Comparison of ENCODE assay signal across 8 cellular contexts in the genomic region with DNA sequence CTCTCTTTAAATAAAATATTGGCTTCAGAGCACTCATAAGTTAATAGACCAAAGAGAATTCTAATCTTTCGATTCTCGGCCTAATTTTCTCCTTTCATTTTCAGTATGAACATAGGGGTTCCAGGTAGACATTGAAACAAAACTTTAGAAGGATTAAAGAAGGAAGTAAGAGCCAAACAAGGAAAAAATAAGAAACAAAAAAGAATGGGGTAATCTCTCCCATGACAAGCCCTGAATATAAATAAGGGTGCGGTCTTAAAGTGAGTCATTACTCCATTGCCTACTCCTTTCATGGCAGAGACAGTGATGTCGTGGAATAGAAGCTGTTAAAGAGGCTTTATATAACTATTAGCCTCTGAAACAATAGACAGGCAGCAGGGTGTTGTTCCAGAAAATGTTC.
DNase-seq lines count a peak whose midpoint lies in the region; ATAC-seq and TF ChIP-seq lines count a peak whose summit lies in the region.

No MANE protein-coding gene starts in this region.

- no peaks in the 10 kb centered on the region for H3K4me1 Mint-ChIP-seq in GM23338
- peaks cover 5% of the 10 kb centered on the region for H3K4me1 Mint-ChIP-seq in memory B cell
- peaks cover 10% of the 10 kb centered on the region for H3K4me1 Mint-ChIP-seq in endothelial cell (ENCODE audit: unreplicated experiment)

- H3K4me2 ChIP-seq in GM23338, result no peak overlapping the region

- peak; percentile 28 for ATAC-seq in GM18519 (IDR thresholded peaks at IDR 0.05; ENCODE audit: low FRiP score, unreplicated experiment)
- no peak for ATAC-seq in GM23338
- ATAC-seq in memory B cell (ENCODE audit: low read depth), result no peak

- TF ChIP-seq CTCF in GM23338 (conservative IDR thresholded peaks at IDR 0.05; ENCODE audit: low read depth in 2 of 2) (no peak), endothelial cell (IDR thresholded peaks at IDR 0.05; ENCODE audit: unreplicated experiment) (no peak)

- H3K79me2 ChIP-seq in GM23338 (replicated peaks; ENCODE audit: insufficient read depth), result no peaks in the 10 kb centered on the region

- no peaks in the 10 kb centered on the region for H3F3A ChIP-seq in GM23338 (replicated peaks; ENCODE audit: low read depth)

- no peaks in the 10 kb centered on the region for H3K36me3 ChIP-seq in GM23338 (ENCODE audit: insufficient read depth)

- H3K9me3 Mint-ChIP-seq in GM23338, result no peaks in the 10 kb centered on the region
- no peaks in the 10 kb centered on the region for H3K9me3 Mint-ChIP-seq in memory B cell
- H3K9me3 Mint-ChIP-seq in endothelial cell (ENCODE audit: unreplicated experiment), result no peaks in the 10 kb centered on the region

- no peaks in the 10 kb centered on the region for H3K27me3 ChIP-seq in GM23338 (ENCODE audit: insufficient read depth)

- no peak overlapping the region for H3K4me3 Mint-ChIP-seq in GM23338
- H3K4me3 Mint-ChIP-seq in memory B cell, result peak overlapping the region; percentile 6
- H3K4me3 Mint-ChIP-seq in endothelial cell (ENCODE audit: unreplicated experiment), result no peak overlapping the region

- 0 out of 2 replicates have a peak, but pooled peaks cover 3% of the 10 kb centered on the region for H3K9me2 ChIP-seq in GM23338 (ENCODE audit: insufficient read depth)

- H3K27ac Mint-ChIP-seq in GM23338 (no peak overlapping the region), memory B cell (no peak overlapping the region), endothelial cell (ENCODE audit: unreplicated experiment) (no peak overlapping the region)

- DNase-seq in GM23338 (ENCODE audit: low spot score), result no peak
- DNase-seq in NOMO-1 (lab: John Stamatoyannopoulos, UW; ENCODE audit: unreplicated experiment in 2 of 2), result peak; percentile 65 to 91
- DNase-seq in memory B cell (ENCODE audit: low spot score in 2 of 2), result no peak
- DNase-seq in germinal center (ENCODE audit: low spot score), result no peak
- DNase-seq in endothelial cell (ENCODE audit: low spot score), result no peak
- no peak for DNase-seq in NCI-H2196 (lab: John Stamatoyannopoulos, UW; ENCODE audit: unreplicated experiment)
- DNase-seq in NCI-H1092 treated with DMSO at 0.1 percent for 48 hours (lab: John Stamatoyannopoulos, UW), result no peak

- no peaks in the 10 kb centered on the region for H4K20me1 ChIP-seq in GM23338 (replicated peaks; ENCODE audit: insufficient read depth)

- H3K4me3 ChIP-seq in GM23338, result no peak overlapping the region

- peak overlapping the region; percentile 38; the same call in 1 of the 2 replicates for H2AFZ ChIP-seq in GM23338

- H3K27me3 Mint-ChIP-seq in GM23338 (ENCODE audit: insufficient read depth, low read depth, poor library complexity) (peaks cover 2% of the 10 kb centered on the region), memory B cell (peaks cover 2% of the 10 kb centered on the region), endothelial cell (ENCODE audit: unreplicated experiment) (peaks cover 4% of the 10 kb centered on the region)

- H3K4me1 ChIP-seq in GM23338 (ENCODE audit: insufficient read depth), result no peaks in the 10 kb centered on the region

- no peaks in the 10 kb centered on the region for H3K36me3 Mint-ChIP-seq in GM23338 (ENCODE audit: low read depth)
- H3K36me3 Mint-ChIP-seq in memory B cell, result peaks cover 2% of the 10 kb centered on the region
- H3K36me3 Mint-ChIP-seq in endothelial cell (ENCODE audit: low read depth, unreplicated experiment), result no peaks in the 10 kb centered on the region

- H3K27ac ChIP-seq in GM23338 (ENCODE audit: low read depth), result no peak overlapping the region

TF ChIP-seq in GM23338, 12 proteins besides CTCF, POLR2A, EP300 and RAD21 (continues in another document):
- no peak for TF ChIP-seq POLR2AphosphoS5 (IDR thresholded peaks at IDR 0.05; ENCODE audit: low read depth)
- TF ChIP-seq JUNB (IDR thresholded peaks at IDR 0.05; ENCODE audit: unreplicated experiment), result no peak
- no peak for TF ChIP-seq NANOG (IDR thresholded peaks at IDR 0.05; ENCODE audit: borderline replicate concordance)
- TF ChIP-seq ZNF331 (CRISPR knock-in tag; IDR thresholded peaks at IDR 0.05; ENCODE audit: low read depth), result no peak
- TF ChIP-seq EZH2phosphoT487 (IDR thresholded peaks at IDR 0.05; ENCODE audit: unreplicated experiment), result no peak
- TF ChIP-seq EZH2 (IDR thresholded peaks at IDR 0.05; ENCODE audit: low read depth, unreplicated experiment), result no peak
- no peak for TF ChIP-seq ZNF114 (CRISPR knock-in tag; IDR thresholded peaks at IDR 0.05)
- no peak for TF ChIP-seq REST (IDR thresholded peaks at IDR 0.05; ENCODE audit: unreplicated experiment)
- TF ChIP-seq, protein P1, sequence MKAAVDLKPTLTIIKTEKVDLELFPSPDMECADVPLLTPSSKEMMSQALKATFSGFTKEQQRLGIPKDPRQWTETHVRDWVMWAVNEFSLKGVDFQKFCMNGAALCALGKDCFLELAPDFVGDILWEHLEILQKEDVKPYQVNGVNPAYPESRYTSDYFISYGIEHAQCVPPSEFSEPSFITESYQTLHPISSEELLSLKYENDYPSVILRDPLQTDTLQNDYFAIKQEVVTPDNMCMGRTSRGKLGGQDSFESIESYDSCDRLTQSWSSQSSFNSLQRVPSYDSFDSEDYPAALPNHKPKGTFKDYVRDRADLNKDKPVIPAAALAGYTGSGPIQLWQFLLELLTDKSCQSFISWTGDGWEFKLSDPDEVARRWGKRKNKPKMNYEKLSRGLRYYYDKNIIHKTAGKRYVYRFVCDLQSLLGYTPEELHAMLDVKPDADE (IDR thresholded peaks at IDR 0.05), result no peak

Comparison
In these comparisons a context has a peak if more than half of its experiments do, and no peak if none do; other contexts are left out.
1. DNase-seq: peak in NOMO-1 (2 of 2); none in GM23338 (single experiment), memory B cell (0 of 2), germinal center (single experiment), endothelial cell (single experiment), NCI-H2196 (single experiment) and NCI-H1092 treated with DMSO at 0.1 percent for 48 hours (single experiment).